Comparison of ENCODE assay signal across 10 cellular contexts in the genomic region with DNA sequence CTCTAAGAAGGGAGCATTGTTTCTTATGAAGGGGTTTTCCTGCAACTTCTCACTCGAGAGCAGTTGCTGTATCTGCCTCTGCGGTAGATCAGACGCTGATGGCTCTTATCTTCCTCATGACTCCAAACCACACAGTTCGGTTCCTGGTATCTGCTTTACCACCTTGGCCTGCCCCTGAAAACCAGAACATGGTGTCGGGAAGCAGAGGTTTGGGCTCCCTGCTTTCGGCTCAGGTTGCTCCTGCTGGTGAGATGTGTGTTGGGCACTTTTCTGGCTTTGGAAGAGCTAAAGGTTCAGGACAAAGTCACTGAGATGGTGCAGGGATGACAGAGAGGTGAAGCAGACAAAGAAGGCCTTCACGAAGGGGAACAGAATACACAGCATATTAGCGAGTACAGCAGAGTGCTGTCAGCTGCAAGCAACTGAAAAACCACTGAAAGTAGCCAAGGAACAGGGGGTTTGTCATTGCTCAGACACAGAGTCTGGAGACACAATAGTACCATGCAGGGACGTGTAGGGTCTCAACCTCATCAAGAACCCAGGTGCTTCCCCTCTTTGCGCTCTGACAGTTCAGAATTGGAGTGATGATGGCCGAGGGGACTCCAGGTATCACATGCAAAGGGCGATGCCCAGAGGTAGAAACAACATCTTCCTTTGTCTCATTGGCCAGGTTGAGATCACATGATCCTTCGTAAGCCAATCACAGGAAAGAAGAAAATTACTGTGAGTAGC. TPM values are rescaled to one million over a fixed set of nuclear protein-coding genes. Genes with fewer than 3 reads are reported as not detected.
DNase-seq lines count a peak whose midpoint lies in the region; ATAC-seq and TF ChIP-seq lines count a peak whose summit lies in the region.
"Had no signal": no experiment of that assay in that cellular context is flagged by ENCODE, and none has a peak within 500 bp of the region (broad histone marks: within the 10 kb centered on the region; RNA-seq: fewer than 3 reads in every experiment).

No MANE protein-coding gene starts in this region.

- H3K4me2 ChIP-seq in mammary epithelial cell (ENCODE audit: insufficient read depth, low read depth, low read length): no peak overlapping the region

- in situ Hi-C loops in mammary epithelial cell (cut with MboI; ENCODE audit: low sequenced_read_pairs in 2 of 2): no loop called here

- peak overlapping the region; percentile 20; the same call in 1 of the 2 replicates for H3K4me3 Mint-ChIP-seq in WTC11
- H3K4me3 Mint-ChIP-seq: natural killer cell had no signal

- H3K36me3 ChIP-seq in breast epithelium (no peaks in the 10 kb centered on the region), mammary epithelial cell (ENCODE audit: insufficient read depth, low read length) (no peaks in the 10 kb centered on the region), ovary (no peaks in the 10 kb centered on the region)

- intact Hi-C loops in breast epithelium (cut with DNase I; ENCODE audit: low total_unique reads): no loop called here
- intact Hi-C loops in mammary epithelial cell (cut with micrococcal nuclease): no loop called here
- intact Hi-C loops in ovary (cut with DNase I): no loop called here

- peaks cover 11% of the 10 kb centered on the region for H3K36me3 Mint-ChIP-seq in WTC11
- H3K36me3 Mint-ChIP-seq: natural killer cell had no signal

- POLR2A ChIA-PET in WTC11 (lab: Charles Lee): no interaction called here

- TF ChIP-seq EP300 in ovary (IDR thresholded peaks at IDR 0.05): no peak

- 50% methylated on average over 13 of the region's 13 CpGs for WGBS in mammary epithelial cell (ENCODE audit: low coverage, missing lambda C conversion rate)
- 81 to 88% (median 83%) methylated on average over 13 of the region's 13 CpGs for WGBS in ovary, 3 donors

- peak overlapping the region; percentile 52 to 60 for H3K27ac ChIP-seq in breast epithelium
- no peak overlapping the region for H3K27ac ChIP-seq in mammary epithelial cell (ENCODE audit: insufficient read depth, low read depth, low read length)
- no peak overlapping the region for H3K27ac ChIP-seq in ovary

- peaks cover 47% of the 10 kb centered on the region for H3K27me3 Mint-ChIP-seq in WTC11 (ENCODE audit: low read depth)

- H3K27me3 ChIP-seq in breast epithelium (no peaks in the 10 kb centered on the region), mammary epithelial cell (ENCODE audit: insufficient read depth, low read length) (peaks cover 2% of the 10 kb centered on the region), ovary (no peaks in the 10 kb centered on the region)

- DNase-seq in breast epithelium (ENCODE audit: low spot score in 2 of 2) (no peak), mammary epithelial cell (no peak), WTC11 (ENCODE audit: low spot score) (no peak), NCI-H345 (lab: John Stamatoyannopoulos, UW) (no peak), ovary (no peak), NCI-H1092 treated with DMSO at 0.1 percent for 48 hours (lab: John Stamatoyannopoulos, UW) (no peak)
- DNase-seq: natural killer cell, NCI-H1436 had no signal

- H3K9me3 Mint-ChIP-seq in WTC11: peaks cover 26% of the 10 kb centered on the region

- H3K4me3 ChIP-seq in breast epithelium (no peak overlapping the region), mammary epithelial cell (replicated peaks in 1 of 3; ENCODE audit: insufficient read depth in 1 of 3, low read depth in 2 of 3, low read length in 3 of 3) (no peak overlapping the region), ovary (no peak overlapping the region)

- H3K4me1 Mint-ChIP-seq in WTC11: peaks cover 27% of the 10 kb centered on the region

- no TSS peak for BruUV-seq in mammary epithelial cell (replicated peaks; lab: Mats Ljungman, UMichigan)

- ATAC-seq in HG03045 (IDR thresholded peaks at IDR 0.05; ENCODE audit: unreplicated experiment) (peak; percentile 74), WTC11 (no peak; the same call in 1 of the 2 replicates), HG03135 (IDR thresholded peaks at IDR 0.05; ENCODE audit: unreplicated experiment) (no peak)

- peak overlapping the region; percentile 93 for H3K27ac Mint-ChIP-seq in WTC11
- H3K27ac Mint-ChIP-seq: natural killer cell had no signal

- no peak overlapping the region for H3K9ac ChIP-seq in mammary epithelial cell (ENCODE audit: insufficient read depth, low read length)

- no peaks in the 10 kb centered on the region for H3K79me2 ChIP-seq in mammary epithelial cell (ENCODE audit: insufficient read depth, low read length)

- no peak overlapping the region for H2AFZ ChIP-seq in mammary epithelial cell (ENCODE audit: low read depth, low read length)

- dilution Hi-C loops in mammary epithelial cell (cut with HindIII; ENCODE audit: low sequenced_read_pairs): no loop called here

- H3K4me1 ChIP-seq in breast epithelium (no peaks in the 10 kb centered on the region), mammary epithelial cell (ENCODE audit: insufficient read depth, low read length) (no peaks in the 10 kb centered on the region), ovary (ENCODE audit: insufficient read depth) (no peaks in the 10 kb centered on the region)

- no peaks in the 10 kb centered on the region for H4K20me1 ChIP-seq in mammary epithelial cell (ENCODE audit: insufficient read depth, low read length)

- no peak for TF ChIP-seq CTCF in breast epithelium (IDR thresholded peaks at IDR 0.05)
- no peak for TF ChIP-seq CTCF in mammary epithelial cell (conservative IDR thresholded peaks at IDR 0.05 in 1 of 2, IDR thresholded peaks at IDR 0.05 in 1 of 2; ENCODE audit: extremely low read depth in 1 of 2, insufficient read depth in 1 of 2, low read depth in 1 of 2, low read length in 2 of 2)
- TF ChIP-seq CTCF in WTC11 (IDR thresholded peaks at IDR 0.05): no peak
- no peak for TF ChIP-seq CTCF in ovary (IDR thresholded peaks at IDR 0.05)

- H3K9me3 ChIP-seq in breast epithelium (no peaks in the 10 kb centered on the region), mammary epithelial cell (replicated peaks; ENCODE audit: insufficient read depth, low read length) (no peaks in the 10 kb centered on the region), ovary (no peaks in the 10 kb centered on the region)

- TF ChIP-seq POLR2A in breast epithelium (IDR thresholded peaks at IDR 0.05) (no peak), ovary (IDR thresholded peaks at IDR 0.05) (no peak)

- CTCF ChIA-PET in mammary epithelial cell (lab: Charles Lee; ENCODE audit: low non-redundant PET): no interaction called here
- CTCF ChIA-PET in WTC11 (lab: Charles Lee): interaction anchor here (0.8 to 3.5 kb wide), 8 partner anchors 10 to 115 kb away, joined by 3 to 25 read pairs (median 4); a partner anchor contains a TSS

TF ChIP-seq in WTC11, 78 proteins besides CTCF, POLR2A, EP300 and RAD21:
- TF ChIP-seq, protein P1, sequence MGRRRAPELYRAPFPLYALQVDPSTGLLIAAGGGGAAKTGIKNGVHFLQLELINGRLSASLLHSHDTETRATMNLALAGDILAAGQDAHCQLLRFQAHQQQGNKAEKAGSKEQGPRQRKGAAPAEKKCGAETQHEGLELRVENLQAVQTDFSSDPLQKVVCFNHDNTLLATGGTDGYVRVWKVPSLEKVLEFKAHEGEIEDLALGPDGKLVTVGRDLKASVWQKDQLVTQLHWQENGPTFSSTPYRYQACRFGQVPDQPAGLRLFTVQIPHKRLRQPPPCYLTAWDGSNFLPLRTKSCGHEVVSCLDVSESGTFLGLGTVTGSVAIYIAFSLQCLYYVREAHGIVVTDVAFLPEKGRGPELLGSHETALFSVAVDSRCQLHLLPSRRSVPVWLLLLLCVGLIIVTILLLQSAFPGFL (CRISPR knock-in tag; IDR thresholded peaks at IDR 0.05; ENCODE audit: borderline replicate concordance): no peak
- TF ChIP-seq NR3C1 (CRISPR knock-in tag; conservative IDR thresholded peaks at IDR 0.05; ENCODE audit: low read depth) (no peak), EMX1 (CRISPR knock-in tag; IDR thresholded peaks at IDR 0.05) (no peak), NFE2L1 (CRISPR knock-in tag; IDR thresholded peaks at IDR 0.05) (no peak)

RNA-seq across cellular contexts. Expression of a gene that starts 11.9 kb away (rescaled TPM):
- total RNA-seq in breast epithelium (1 to 10 TPM; 3.3 to 8.6 (median 3.8) TPM), mammary epithelial cell (not detected), WTC11 (2021) (0.05 to 0.07 TPM (median 0.07 TPM) in 3 replicates), ovary (1 to 10 TPM in 4 of 7 donors, under 1 TPM in 3; 0.53 to 2.3 (median 1.8) TPM)
- polyA plus RNA-seq in mammary epithelial cell (not detected), ovary (1 to 10 TPM in 1 of 2 donors, under 1 TPM in 1; 0.96 to 2.0 TPM)
- not detected for polyA minus RNA-seq in mammary epithelial cell

RNA-seq across cellular contexts. Expression of a gene that starts 40.8 kb away (rescaled TPM):
- total RNA-seq in breast epithelium: 10 to 100 TPM; 13.4 to 36.8 (median 14.5) TPM
- total RNA-seq in mammary epithelial cell: not detected
- polyA plus RNA-seq in mammary epithelial cell: 0.36 TPM
- polyA minus RNA-seq in mammary epithelial cell: not detected
- total RNA-seq in WTC11 (2021): not detected in 3 replicates
- total RNA-seq in ovary: 1 to 10 TPM; 2.2 to 6.7 (median 4.8) TPM
- polyA plus RNA-seq in ovary: 1 to 10 TPM; 4.6 to 5.0 TPM

Comparison
In these comparisons a context has a peak if more than half of its experiments do, and no peak if none do; other contexts are left out.
1. H3K27ac ChIP-seq: peak in breast epithelium (2 of 2); none in mammary epithelial cell (single experiment) and ovary (0 of 2).